ENCODE assay signal across 8 cellular contexts in genomic region chr2:191020742-191021381, GRCh38. TPM values are rescaled to one million over a fixed set of nuclear protein-coding genes. Genes with fewer than 3 reads are reported as not detected.
DNase-seq lines count a peak whose midpoint lies in the region; TF ChIP-seq lines count a peak whose summit lies in the region.

No MANE protein-coding gene starts in this region.

- peaks cover 15% of the 10 kb centered on the region for H3F3A ChIP-seq in GM23248 (ENCODE audit: insufficient read depth)

- DNase-seq in GM12864 (ENCODE audit: low read depth) (no peak), GM23248 (peak; percentile 93), fibroblast of mammary gland (ENCODE audit: low read depth) (peak; percentile 94), osteoblast (ENCODE audit: insufficient read length, low spot score, missing footprints) (peak; percentile 89), NCI-H146 (lab: John Stamatoyannopoulos, UW) (no peak), activated gamma-delta T cell (lab: John Stamatoyannopoulos, UW) (no peak)
- DNase-seq in Jurkat, Clone E6-1 (ENCODE audit: low read depth, low spot score): peak; percentile 46
- DNase-seq in activated CD4-positive, alpha-beta T cell treated with anti-CD3 and anti-CD28 coated beads, Interleukin-2, amount 50 U/mL, for 48 hours: peak; percentile 53 to 59

- H2AFZ ChIP-seq in GM23248 (peak overlapping the region; percentile 47), osteoblast (ENCODE audit: low read length) (peak overlapping the region; percentile 58)

- H4K20me1 ChIP-seq in GM23248 (ENCODE audit: insufficient read depth) (no peaks in the 10 kb centered on the region), osteoblast (ENCODE audit: insufficient read depth, low read length) (no peaks in the 10 kb centered on the region)

- H3K4me1 ChIP-seq in GM23248 (ENCODE audit: insufficient read depth) (peaks cover 17% of the 10 kb centered on the region), osteoblast (ENCODE audit: insufficient read depth, low read length) (peaks cover 24% of the 10 kb centered on the region)

- H3K79me2 ChIP-seq in GM23248 (ENCODE audit: insufficient read depth): no peaks in the 10 kb centered on the region
- H3K79me2 ChIP-seq in osteoblast (ENCODE audit: insufficient read depth, low read length): no peaks in the 10 kb centered on the region

- H3K9me3 ChIP-seq in GM23248 (ENCODE audit: low read depth) (no peaks in the 10 kb centered on the region), osteoblast (ENCODE audit: low read depth, low read length) (no peaks in the 10 kb centered on the region)

- in situ Hi-C loops in GM23248 (cut with MboI): no loop called here

- peak overlapping the region; percentile 93 for H3K4me2 ChIP-seq in GM23248 (ENCODE audit: unreplicated experiment)
- peak overlapping the region; percentile 99 for H3K4me2 ChIP-seq in osteoblast (ENCODE audit: insufficient read depth, low read length)

- TF ChIP-seq CTCF in GM12864 (IDR thresholded peaks at IDR 0.05; ENCODE audit: low read depth, low read length, missing control alignments): no peak
- TF ChIP-seq CTCF in fibroblast of mammary gland (conservative IDR thresholded peaks at IDR 0.05; ENCODE audit: control insufficient read depth, insufficient read depth, low read depth, low read length): no peak
- no peak for TF ChIP-seq CTCF in osteoblast (IDR thresholded peaks at IDR 0.05; ENCODE audit: extremely low read depth, low read depth, low read length)

- peak overlapping the region; percentile 99 for H3K27ac ChIP-seq in GM23248
- H3K27ac ChIP-seq in osteoblast (ENCODE audit: low read depth, low read length): peak overlapping the region; percentile 100

- H3K36me3 ChIP-seq in GM23248 (ENCODE audit: low read depth): no peaks in the 10 kb centered on the region
- no peaks in the 10 kb centered on the region for H3K36me3 ChIP-seq in osteoblast (ENCODE audit: insufficient read depth, low read length)

- H3K9ac ChIP-seq in GM23248: peak overlapping the region; percentile 96

- no peaks in the 10 kb centered on the region for H3K9me2 ChIP-seq in GM23248 (ENCODE audit: insufficient read depth)

- H3K4me3 ChIP-seq in GM12864 (ENCODE audit: low read depth, low read length) (peak overlapping the region; percentile 64), GM23248 (peak overlapping the region; percentile 84), fibroblast of mammary gland (ENCODE audit: control insufficient read depth, low read depth, low read length) (peak overlapping the region; percentile 86), osteoblast (ENCODE audit: insufficient read depth, low read length) (peak overlapping the region; percentile 83)
- H3K4me3 ChIP-seq in Jurkat, Clone E6-1 (ENCODE audit: low read length): peak overlapping the region; percentile 94

- 7 to 8% methylated on average over 14 of the region's 14 CpGs for WGBS in GM23248 (ENCODE audit: low coverage in 1 of 2, low lambda C conversion rate in 2 of 2, missing lambda C conversion rate in 2 of 2), 2 experiments

- H3K27me3 ChIP-seq in GM23248 (replicated peaks; ENCODE audit: insufficient read depth) (no peaks in the 10 kb centered on the region), osteoblast (ENCODE audit: insufficient read depth, low read length) (no peaks in the 10 kb centered on the region)

RNA-seq across cellular contexts. Expression of gene STAT1, which starts 6.9 kb away (rescaled TPM):
- total RNA-seq in GM23248 (2014; rRNA removed; shearing (Covaris generic)): 227 and 232 TPM in 2 replicates
- polyA plus RNA-seq in GM23248 (2016; fragmentation: Nextera tagmentation; extraction: Ambion mirVana): 237 and 238 TPM in 2 replicates
- polyA plus RNA-seq in Jurkat, Clone E6-1 (2012; ENCODE audit: insufficient read depth, insufficient read length): 34.2 TPM
- 447 and 530 TPM in 2 replicates for total RNA-seq in osteoblast

Comparison
In these comparisons a context has a peak if more than half of its experiments do, and no peak if none do; other contexts are left out.
1. DNase-seq: peak in GM23248 (single experiment), Jurkat, Clone E6-1 (single experiment), activated CD4-positive, alpha-beta T cell treated with anti-CD3 and anti-CD28 coated beads, Interleukin-2, amount 50 U/mL, for 48 hours (2 of 2), fibroblast of mammary gland (single experiment) and osteoblast (single experiment); none in GM12864 (single experiment), NCI-H146 (single experiment) and activated gamma-delta T cell (single experiment).
2. Peak in every context shown above with its lines, with median percentiles within 50 percentile points of each other: H3K4me3 ChIP-seq.